Comparison of ENCODE assay signal across 31 cellular contexts in genomic region chr11:18709414-18709813, GRCh38. TPM values are rescaled to one million over a fixed set of nuclear protein-coding genes. Genes with fewer than 3 reads are reported as not detected.
"Had no signal": no experiment of that assay in that cellular context is flagged by ENCODE, and none has a peak within 500 bp of the region (broad histone marks: within the 10 kb centered on the region; RNA-seq: fewer than 3 reads in every experiment).

No MANE protein-coding gene starts in this region.

- H3K36me3 ChIP-seq: neutrophil, pancreas, prostate gland, right atrium auricular region, right lobe of liver, sigmoid colon, suprapubic skin, tibial nerve, upper lobe of left lung, vagina had no signal

- ATAC-seq: naive thymus-derived CD8-positive, alpha-beta T cell; natural killer cell treated with Interleukin-12 subunit alpha and Interleukin-12 subunit beta and Interleukin-15 and Interleukin-18, amount 100 ng/mL, for 72 hours; pancreas; right lobe of liver; stimulated activated memory B cell treated with anti-CD40 and anti-IgM and Interleukin-4, amounts not matched to agents 10 μg/mL and 1 μg/mL and 100 μg/mL, for 72 hours; stimulated activated naive CD8-positive, alpha-beta T cell treated with anti-CD3 and anti-CD28 coated beads, Interleukin-15, amount 100 ng/mL, for 72 hours; stimulated activated naive CD8-positive, alpha-beta T cell treated with anti-CD3 and anti-CD28 coated beads, Interleukin-15, Interleukin-2, amounts not matched to agents 100 U/mL and 50 U/mL, for 24 hours had no signal

- H3K9me3 ChIP-seq: neutrophil, pancreas, prostate gland, right atrium auricular region, right lobe of liver, sigmoid colon, suprapubic skin, testis, tibial nerve, upper lobe of left lung, vagina had no signal

- DNase-seq: naive B cell; naive thymus-derived CD8-positive, alpha-beta T cell; nephron progenitor cell; nucleus accumbens; pancreas; retina; right lobe of liver; sigmoid colon; small intestine; stimulated activated CD4-positive, alpha-beta T cell treated with anti-CD3 and anti-CD28 coated beads, Interleukin-12 subunit alpha, Interleukin-12 subunit beta, amount 100 ng/mL, for 4 hours; stimulated activated CD4-positive, alpha-beta T cell treated with anti-CD3 and anti-CD28 coated beads, Interleukin-1b, Interleukin-23, amount 100 ng/mL, for 48 hours; stimulated activated CD4-positive, alpha-beta T cell treated with anti-CD3 and anti-CD28 coated beads, Interleukin-4, amount 100 ng/mL, for 1 hour; stimulated activated CD4-positive, alpha-beta T cell treated with anti-CD3 and anti-CD28 coated beads, Interleukin-4, amount 100 ng/mL, for 4 hours; stimulated activated CD8-positive, alpha-beta memory T cell treated with anti-CD3 and anti-CD28 coated beads, Interleukin-4, amount 100 ng/mL, for 48 hours; stimulated activated naive CD4-positive, alpha-beta T cell; stimulated activated naive CD8-positive, alpha-beta T cell treated with anti-CD3 and anti-CD28 coated beads, Interleukin-15, amount 100 ng/mL, for 72 hours; stimulated activated naive CD8-positive, alpha-beta T cell treated with anti-CD3 and anti-CD28 coated beads, Interleukin-15, Interleukin-2, amounts not matched to agents 100 U/mL and 50 U/mL, for 24 hours; substantia nigra; testis; trophoblast cell; upper lobe of left lung had no signal

- H3K4me1 ChIP-seq: right lobe of liver had no signal

- H3K4me3 ChIP-seq: pancreas, prostate gland, right atrium auricular region, right lobe of liver, sigmoid colon, suprapubic skin, testis, tibial nerve, upper lobe of left lung, vagina had no signal

- H3K27me3 ChIP-seq: pancreas, right atrium auricular region, right lobe of liver, sigmoid colon, suprapubic skin, testis, tibial nerve, upper lobe of left lung, vagina had no signal

- H3K27ac ChIP-seq: neutrophil, pancreas, prostate gland, right atrium auricular region, right lobe of liver, sigmoid colon, suprapubic skin, testis, tibial nerve, upper lobe of left lung, vagina had no signal

RNA-seq across cellular contexts. Expression of gene IGSF22, which starts 16.6 kb away (rescaled TPM):
- total RNA-seq: natural killer cell treated with Interleukin-12 subunit alpha and Interleukin-12 subunit beta and Interleukin-15 and Interleukin-18, amount 100 ng/mL, for 72 hours; osteocyte; pulmonary artery endothelial cell; sigmoid colon; vagina had no signal
